ENCODE assay signal across 7 cellular contexts in the genomic region with DNA sequence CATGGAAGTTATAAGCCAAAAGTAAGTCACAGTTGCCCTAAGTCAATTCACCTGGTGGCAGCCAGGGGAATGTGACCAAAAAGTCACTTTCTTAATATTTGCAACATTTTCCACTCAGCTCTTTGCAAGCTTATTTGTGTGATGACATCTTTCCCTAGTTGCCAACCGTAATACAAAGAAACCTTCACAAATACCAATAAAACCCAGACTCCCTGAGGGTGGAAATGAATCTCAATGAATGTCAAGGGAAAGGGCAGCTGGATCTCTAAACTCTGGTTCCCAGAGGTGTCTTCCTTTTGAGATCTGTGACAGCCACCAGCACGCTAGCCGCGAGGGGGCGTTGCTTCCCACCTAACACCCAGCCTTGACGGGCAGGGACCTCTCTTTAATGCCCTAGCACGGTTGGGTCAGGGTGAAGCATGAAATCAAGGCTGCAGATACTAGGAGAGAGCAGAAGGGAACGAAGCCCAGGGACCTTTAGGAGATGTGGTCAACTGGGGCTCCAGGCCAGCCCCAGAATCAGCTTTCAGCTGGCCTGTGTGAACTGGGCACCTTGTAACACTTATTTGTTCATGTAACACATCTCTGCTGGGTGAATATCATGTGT.
A peak's percentile ranks its signal among the peaks of the same experiment; 100 is the strongest.
DNase-seq lines count a peak whose midpoint lies in the region; ATAC-seq and TF ChIP-seq lines count a peak whose summit lies in the region.

No MANE protein-coding gene starts in this region.

- no peak overlapping the region for H3K27ac Mint-ChIP-seq in T-helper 2 cell treated with Interferon-gamma antibody and Interleukin-4, amounts not matched to agents 5 μg/mL and 100 μg/mL, for 36 hours

- H3K4me3 ChIP-seq in GM12864 (ENCODE audit: low read depth, low read length) (no peak overlapping the region), mucosa of descending colon (no peak overlapping the region)

- peaks cover 8% of the 10 kb centered on the region for H3K27me3 Mint-ChIP-seq in T-helper 2 cell treated with Interferon-gamma antibody and Interleukin-4, amounts not matched to agents 5 μg/mL and 100 μg/mL, for 36 hours (ENCODE audit: low read depth)

- no peaks in the 10 kb centered on the region for H3K36me3 Mint-ChIP-seq in T-helper 2 cell treated with Interferon-gamma antibody and Interleukin-4, amounts not matched to agents 5 μg/mL and 100 μg/mL, for 36 hours (ENCODE audit: low read depth)

- ATAC-seq in HG03095 (IDR thresholded peaks at IDR 0.05; ENCODE audit: unreplicated experiment) (peak; percentile 55), mucosa of descending colon (peak; percentile 66), GM21390 (IDR thresholded peaks at IDR 0.05; ENCODE audit: unreplicated experiment) (no peak)

- no peaks in the 10 kb centered on the region for H3K9me3 Mint-ChIP-seq in T-helper 2 cell treated with Interferon-gamma antibody and Interleukin-4, amounts not matched to agents 5 μg/mL and 100 μg/mL, for 36 hours

- no peaks in the 10 kb centered on the region for H3K4me1 ChIP-seq in mucosa of descending colon (ENCODE audit: low read depth)

- H3K9me3 ChIP-seq in mucosa of descending colon = no peaks in the 10 kb centered on the region

- H3K4me1 Mint-ChIP-seq in T-helper 2 cell treated with Interferon-gamma antibody and Interleukin-4, amounts not matched to agents 5 μg/mL and 100 μg/mL, for 36 hours (ENCODE audit: low read depth) = no peaks in the 10 kb centered on the region

- intact Hi-C loops in mucosa of descending colon (cut with DNase I, micrococcal nuclease) = no loop called here

- H3K4me3 Mint-ChIP-seq in T-helper 2 cell treated with Interferon-gamma antibody and Interleukin-4, amounts not matched to agents 5 μg/mL and 100 μg/mL, for 36 hours = no peak overlapping the region

- TF ChIP-seq CTCF in GM12864 (IDR thresholded peaks at IDR 0.05; ENCODE audit: low read depth, low read length, missing control alignments) (peak; percentile 71), mucosa of descending colon (IDR thresholded peaks at IDR 0.05) (no peak)

- H3K36me3 ChIP-seq in mucosa of descending colon (ENCODE audit: low read depth) = no peaks in the 10 kb centered on the region

- DNase-seq in GM12864 (ENCODE audit: low read depth) (peak; percentile 5), dermis microvascular lymphatic vessel endothelial cell (ENCODE audit: low read depth in 2 of 2) (peak; percentile 69 to 80), mucosa of descending colon (peak in 2 of 3 donors; percentile 68 to 85), NCI-H446 treated with DMSO at 0.1 percent for 48 hours (lab: John Stamatoyannopoulos, UW) (no peak)
- peak; percentile 37 for DNase-seq in T-helper 2 cell treated with Interferon-gamma antibody and Interleukin-4, amounts not matched to agents 5 μg/mL and 100 μg/mL, for 36 hours (ENCODE audit: low spot score)
